In the genomic region with DNA sequence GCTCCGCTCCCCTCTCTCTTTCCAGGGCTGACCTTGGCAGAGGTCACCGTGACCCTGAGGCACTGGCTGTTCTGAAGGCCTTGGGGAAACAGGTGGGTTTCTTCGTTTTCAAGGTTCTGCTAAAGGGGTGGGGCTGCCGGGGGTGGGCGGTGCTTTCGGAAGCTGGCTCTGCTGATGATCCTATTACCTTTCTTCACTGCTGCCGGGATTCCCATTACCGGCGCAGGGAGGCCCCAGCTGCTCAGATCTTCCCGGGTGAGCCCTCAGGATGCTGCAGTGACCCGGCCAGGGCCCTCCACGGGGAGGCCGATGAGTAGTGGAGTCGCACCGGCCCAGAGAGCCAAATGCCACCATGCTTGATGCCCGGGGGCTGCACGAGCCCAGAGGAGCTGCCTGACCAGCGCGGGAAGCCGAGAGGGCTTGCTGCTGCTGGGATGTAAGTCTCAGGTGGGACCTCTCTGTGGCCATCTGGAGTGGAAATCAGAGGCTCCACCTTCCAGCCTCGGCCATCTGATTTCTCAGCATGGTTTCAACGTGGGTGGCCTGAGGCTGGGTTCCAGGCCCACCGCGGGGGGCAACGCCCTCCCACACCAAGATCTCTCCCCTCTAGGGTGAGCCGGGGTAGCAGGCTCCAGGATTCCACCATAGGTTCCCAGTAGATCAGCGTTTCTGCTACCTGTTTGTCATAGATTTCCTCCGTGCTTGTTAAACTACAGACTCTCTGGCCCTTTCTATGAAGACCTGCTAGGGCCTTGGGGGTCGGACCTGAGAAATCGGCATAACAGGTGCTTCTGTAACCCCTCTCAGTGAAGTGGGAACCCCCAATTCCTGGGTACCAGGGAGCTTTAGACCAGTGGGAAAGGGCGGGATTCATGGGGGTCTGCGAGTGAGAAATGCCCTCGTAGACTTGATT, we compare ENCODE assay signal across 8 cellular contexts. TPM values are rescaled to one million over a fixed set of nuclear protein-coding genes. Genes with fewer than 3 reads are reported as not detected.
DNase-seq lines count a peak whose midpoint lies in the region; ATAC-seq and TF ChIP-seq lines count a peak whose summit lies in the region.

No MANE protein-coding gene starts in this region.

- H3K4me1 ChIP-seq in muscle layer of duodenum (ENCODE audit: control insufficient read depth in 1 of 2, insufficient read depth in 2 of 2, low read length in 2 of 2), result peaks cover 6% of the 10 kb centered on the region in 2 donors

- ATAC-seq in GM18517 (IDR thresholded peaks at IDR 0.05; ENCODE audit: unreplicated experiment) (no peak), HG03139 (IDR thresholded peaks at IDR 0.05; ENCODE audit: unreplicated experiment) (no peak)

- no peaks in the 10 kb centered on the region for H3K36me3 Mint-ChIP-seq in IgD-negative memory B cell
- H3K36me3 Mint-ChIP-seq in MCF 10A (ENCODE audit: insufficient read depth, unreplicated experiment), result peaks cover 5% of the 10 kb centered on the region

- H3K9me3 ChIP-seq in muscle layer of duodenum (ENCODE audit: control insufficient read depth in 1 of 2, low read length in 2 of 2), result no peaks in the 10 kb centered on the region

- no peaks in the 10 kb centered on the region for H3K27me3 Mint-ChIP-seq in IgD-negative memory B cell
- H3K27me3 Mint-ChIP-seq in MCF 10A (ENCODE audit: insufficient read depth, unreplicated experiment), result no peaks in the 10 kb centered on the region

- CTCF ChIA-PET in MCF 10A (lab: Yijun Ruan, JAX), result interaction anchor here (0.6 to 0.8 kb wide), 4 partner anchors 10 to 421 kb away, joined by 3 to 5 read pairs (median 4); no protein-coding TSS in a partner anchor

- H3K27ac Mint-ChIP-seq in IgD-negative memory B cell (no peak overlapping the region), MCF 10A (ENCODE audit: low read depth, unreplicated experiment) (peak overlapping the region; percentile 85)

- POLR2A ChIA-PET in MCF 10A (lab: Yijun Ruan, JAX), result interaction anchor here (0.6 to 1.4 kb wide), 2 partner anchors 8 to 36 kb away, joined by 3 to 4 read pairs; no protein-coding TSS in a partner anchor

- peak overlapping the region; percentile 64 to 65 for H3K4me3 ChIP-seq in muscle layer of duodenum (ENCODE audit: low read depth in 1 of 2, low read length in 2 of 2)

- no peaks in the 10 kb centered on the region for H3K27me3 ChIP-seq in muscle layer of duodenum (ENCODE audit: low read depth, low read length)

- no peaks in the 10 kb centered on the region for H3K9me3 Mint-ChIP-seq in IgD-negative memory B cell
- no peaks in the 10 kb centered on the region for H3K9me3 Mint-ChIP-seq in MCF 10A (ENCODE audit: unreplicated experiment)

- BruUV-seq in MCF 10A (replicated peaks; lab: Mats Ljungman, UMichigan), result TSS peak; percentile 51

- DNase-seq in MCF 10A (ENCODE audit: unreplicated experiment) (peak; percentile 42), T1000 (lab: John Stamatoyannopoulos, UW) (no peak), NCI-H1694 (lab: John Stamatoyannopoulos, UW) (no peak)

- H3K36me3 ChIP-seq in muscle layer of duodenum (ENCODE audit: control insufficient read depth in 1 of 2, insufficient read depth in 2 of 2, low read length in 2 of 2), result no peaks in the 10 kb centered on the region

- peaks cover 0 to 4% (median 3%) of the 10 kb centered on the region in 3 donors for H3K4me1 Mint-ChIP-seq in IgD-negative memory B cell
- H3K4me1 Mint-ChIP-seq in MCF 10A (ENCODE audit: insufficient read depth, unreplicated experiment), result peaks cover 9% of the 10 kb centered on the region

- TF ChIP-seq CTCF in C4-2B (conservative IDR thresholded peaks at IDR 0.05), result no peak
- no peak for TF ChIP-seq CTCF in MCF 10A (IDR thresholded peaks at IDR 0.05; ENCODE audit: unreplicated experiment)

- peak overlapping the region; percentile 78 for H3K27ac ChIP-seq in C4-2B
- peak overlapping the region; percentile 16 for H3K27ac ChIP-seq in muscle layer of duodenum (ENCODE audit: low read length)

- H3K4me3 Mint-ChIP-seq in IgD-negative memory B cell (peak overlapping the region; percentile 63 to 91 (median 84)), MCF 10A (ENCODE audit: unreplicated experiment) (peak overlapping the region; percentile 72)

- intact Hi-C loops in MCF 10A (cut with micrococcal nuclease), result no loop called here

RNA-seq across cellular contexts. Expression of gene ADCY7, which starts 21.6 kb away (rescaled TPM):
- 40.6 TPM for polyA plus RNA-seq in IgD-negative memory B cell
- 32.9 and 61.5 TPM in 2 replicates for total RNA-seq in MCF 10A (2022)
